25 cellular contexts compared by ENCODE assay signal in genomic region chr5:98268162-98268860, GRCh38.
"Had no signal": no experiment of that assay in that cellular context is flagged by ENCODE, and none has a peak within 500 bp of the region (broad histone marks: within the 10 kb centered on the region; RNA-seq: fewer than 3 reads in every experiment).

No MANE protein-coding gene starts in this region.

- H3K9me3 ChIP-seq: gastrocnemius medialis, right lobe of liver, thoracic aorta, upper lobe of left lung, uterus had no signal

- H3K27me3 Mint-ChIP-seq: naive thymus-derived CD4-positive, alpha-beta T cell; stimulated activated naive B cell treated with anti-CD40 and anti-IgM and Interleukin-4, amounts not matched to agents 10 μg/mL and 1 μg/mL and 100 μg/mL, for 72 hours; stimulated activated naive CD8-positive, alpha-beta T cell treated with anti-CD3 and anti-CD28 coated beads, Interleukin-15, Interleukin-2, amounts not matched to agents 100 ng/mL and 50 ng/mL, for 24 hours had no signal

- H3K27ac Mint-ChIP-seq: endodermal cell; naive thymus-derived CD4-positive, alpha-beta T cell; nephron; stimulated activated naive B cell treated with anti-CD40 and anti-IgM and Interleukin-4, amounts not matched to agents 10 μg/mL and 1 μg/mL and 100 μg/mL, for 72 hours; stimulated activated naive CD8-positive, alpha-beta T cell treated with anti-CD3 and anti-CD28 coated beads, Interleukin-15, Interleukin-2, amounts not matched to agents 100 ng/mL and 50 ng/mL, for 24 hours had no signal

- H3K4me3 Mint-ChIP-seq: endodermal cell; naive thymus-derived CD4-positive, alpha-beta T cell; nephron; stimulated activated naive B cell treated with anti-CD40 and anti-IgM and Interleukin-4, amounts not matched to agents 10 μg/mL and 1 μg/mL and 100 μg/mL, for 72 hours; stimulated activated naive CD8-positive, alpha-beta T cell treated with anti-CD3 and anti-CD28 coated beads, Interleukin-15, Interleukin-2, amounts not matched to agents 100 ng/mL and 50 ng/mL, for 24 hours had no signal

- H3K27me3 ChIP-seq: dorsolateral prefrontal cortex, gastrocnemius medialis, right lobe of liver, tibial nerve, upper lobe of left lung, uterus had no signal

- H3K4me1 ChIP-seq: gastrocnemius medialis, right lobe of liver, tibial nerve, uterus had no signal

- H3K27ac ChIP-seq: dorsolateral prefrontal cortex, epithelial cell of prostate, gastrocnemius medialis, right lobe of liver, thoracic aorta, tibial nerve, upper lobe of left lung, uterus had no signal

- H3K4me1 Mint-ChIP-seq: naive thymus-derived CD4-positive, alpha-beta T cell; nephron; stimulated activated naive B cell treated with anti-CD40 and anti-IgM and Interleukin-4, amounts not matched to agents 10 μg/mL and 1 μg/mL and 100 μg/mL, for 72 hours had no signal

- H3K4me3 ChIP-seq: dorsolateral prefrontal cortex, gastrocnemius medialis, right lobe of liver, thoracic aorta, tibial nerve, upper lobe of left lung, uterus had no signal

- DNase-seq: dorsolateral prefrontal cortex; effector CD4-positive, alpha-beta T cell; endodermal cell; foreskin fibroblast; gastrocnemius medialis; head of caudate nucleus; mammary epithelial cell; mesendoderm; midbrain; naive thymus-derived CD4-positive, alpha-beta T cell; nucleus accumbens; retina; right lobe of liver; small intestine; stimulated activated CD4-positive, alpha-beta T cell treated with anti-CD3 and anti-CD28 coated beads, Interleukin-15, amount 100 ng/mL, for 24 hours; stimulated activated CD4-positive, alpha-beta T cell treated with anti-CD3 and anti-CD28 coated beads, Interleukin-2, amount 100 ng/mL, for 48 hours; stimulated activated naive B cell treated with anti-CD40 and anti-IgM and Interleukin-4, amounts not matched to agents 10 μg/mL and 1 μg/mL and 100 μg/mL, for 72 hours; uterus had no signal

- H3K36me3 ChIP-seq: gastrocnemius medialis, right lobe of liver, thoracic aorta, tibial nerve, upper lobe of left lung, uterus had no signal

- H3K9me3 Mint-ChIP-seq: stimulated activated naive CD8-positive, alpha-beta T cell treated with anti-CD3 and anti-CD28 coated beads, Interleukin-15, Interleukin-2, amounts not matched to agents 100 ng/mL and 50 ng/mL, for 24 hours had no signal

- ATAC-seq: esophagus mucosa; gastrocnemius medialis; naive thymus-derived CD4-positive, alpha-beta T cell; right lobe of liver; stimulated activated naive B cell treated with anti-CD40 and anti-IgM and Interleukin-4, amounts not matched to agents 10 μg/mL and 1 μg/mL and 100 μg/mL, for 72 hours had no signal

- H3K36me3 Mint-ChIP-seq: naive thymus-derived CD4-positive, alpha-beta T cell; stimulated activated naive B cell treated with anti-CD40 and anti-IgM and Interleukin-4, amounts not matched to agents 10 μg/mL and 1 μg/mL and 100 μg/mL, for 72 hours had no signal
